27 cellular contexts compared by ENCODE assay signal in genomic region chr20:58519940-58520712, GRCh38. TPM values are rescaled to one million over a fixed set of nuclear protein-coding genes. Genes with fewer than 3 reads are reported as not detected.
"Had no signal": no experiment of that assay in that cellular context is flagged by ENCODE, and none has a peak within 500 bp of the region (broad histone marks: within the 10 kb centered on the region; RNA-seq: fewer than 3 reads in every experiment).

No MANE protein-coding gene starts in this region.

- H3K4me3 ChIP-seq: body of pancreas, tibial artery had no signal

- H3K27ac Mint-ChIP-seq: activated CD4-positive, alpha-beta T cell treated with anti-CD3 and anti-CD28 coated beads, Interleukin-2, amount 10 ng/mL, durations not matched to agents 24 days and 14 days; activated CD8-positive, alpha-beta memory T cell treated with anti-CD3 and anti-CD28 coated beads, Interleukin-2, amount 10 ng/mL, durations not matched to agents 7 days and 5 days; activated CD8-positive, alpha-beta T cell treated with anti-CD3 and anti-CD28 coated beads for 36 hours; activated naive CD8-positive, alpha-beta T cell treated with anti-CD3 and anti-CD28 coated beads, Interleukin-2, amount 50 U/mL, for 24 hours; naive B cell; stimulated activated naive CD8-positive, alpha-beta T cell treated with anti-CD3 and anti-CD28 coated beads, Interleukin-15, amount 100 ng/mL, for 72 hours; T-cell; T-helper 2 cell treated with Interferon-gamma antibody and Interleukin-4, amounts not matched to agents 5 μg/mL and 100 μg/mL, for 36 hours had no signal

- H3K36me3 Mint-ChIP-seq: activated CD8-positive, alpha-beta memory T cell treated with anti-CD3 and anti-CD28 coated beads, Interleukin-2, amount 10 ng/mL, durations not matched to agents 7 days and 5 days; naive B cell; T-cell had no signal

- FAIRE-seq: endometrium, islet of Langerhans had no signal

- H3K4me1 Mint-ChIP-seq: activated CD4-positive, alpha-beta T cell treated with anti-CD3 and anti-CD28 coated beads, Interleukin-2, amount 10 ng/mL, durations not matched to agents 24 days and 14 days; activated CD8-positive, alpha-beta memory T cell treated with anti-CD3 and anti-CD28 coated beads, Interleukin-2, amount 10 ng/mL, durations not matched to agents 7 days and 5 days; stimulated activated naive CD8-positive, alpha-beta T cell treated with anti-CD3 and anti-CD28 coated beads, Interleukin-15, amount 100 ng/mL, for 72 hours; T-cell had no signal

- DNase-seq: activated CD4-positive, alpha-beta T cell treated with anti-CD3 and anti-CD28 coated beads, Interleukin-2, amount 10 ng/mL, durations not matched to agents 24 days and 14 days; activated CD8-positive, alpha-beta memory T cell treated with anti-CD3 and anti-CD28 coated beads, Interleukin-2, amount 10 ng/mL, durations not matched to agents 7 days and 5 days; activated CD8-positive, alpha-beta T cell treated with anti-CD3 and anti-CD28 coated beads for 36 hours; activated gamma-delta T cell; activated naive CD4-positive, alpha-beta T cell treated with anti-CD3 and anti-CD28 coated beads, Interleukin-2, amount 50 U/mL, for 16 hours; activated naive CD8-positive, alpha-beta T cell treated with anti-CD3 and anti-CD28 coated beads, Interleukin-2, amount 50 U/mL, for 24 hours; activated T-cell treated with anti-CD3 and anti-CD28 coated beads for 4 hours; anterior cingulate cortex; body of pancreas; effector CD4-positive, alpha-beta T cell; foreskin melanocyte; hypothalamus; left cardiac atrium; mesendoderm; naive B cell; nucleus accumbens; posterior cingulate gyrus; right cardiac atrium; stimulated activated CD4-positive, alpha-beta T cell treated with anti-CD3 and anti-CD28 coated beads, Interleukin-12 subunit alpha, Interleukin-12 subunit beta, amount 100 ng/mL, for 4 hours; stimulated activated CD4-positive, alpha-beta T cell treated with anti-CD3 and anti-CD28 coated beads, Interleukin-4, amount 100 ng/mL, for 4 hours; stimulated activated naive CD8-positive, alpha-beta T cell treated with anti-CD3 and anti-CD28 coated beads, Interleukin-15, amount 100 ng/mL, for 72 hours; T-cell; tibial artery had no signal

- H3K4me3 Mint-ChIP-seq: activated CD4-positive, alpha-beta T cell treated with anti-CD3 and anti-CD28 coated beads, Interleukin-2, amount 10 ng/mL, durations not matched to agents 24 days and 14 days; activated CD8-positive, alpha-beta memory T cell treated with anti-CD3 and anti-CD28 coated beads, Interleukin-2, amount 10 ng/mL, durations not matched to agents 7 days and 5 days; activated CD8-positive, alpha-beta T cell treated with anti-CD3 and anti-CD28 coated beads for 36 hours; activated naive CD8-positive, alpha-beta T cell treated with anti-CD3 and anti-CD28 coated beads, Interleukin-2, amount 50 U/mL, for 24 hours; naive B cell; stimulated activated naive CD8-positive, alpha-beta T cell treated with anti-CD3 and anti-CD28 coated beads, Interleukin-15, amount 100 ng/mL, for 72 hours; T-cell; T-helper 2 cell treated with Interferon-gamma antibody and Interleukin-4, amounts not matched to agents 5 μg/mL and 100 μg/mL, for 36 hours had no signal

- H3K9me3 Mint-ChIP-seq: activated CD4-positive, alpha-beta T cell treated with anti-CD3 and anti-CD28 coated beads, Interleukin-2, amount 10 ng/mL, durations not matched to agents 24 days and 14 days; activated CD8-positive, alpha-beta T cell treated with anti-CD3 and anti-CD28 coated beads for 36 hours; activated naive CD8-positive, alpha-beta T cell treated with anti-CD3 and anti-CD28 coated beads, Interleukin-2, amount 50 U/mL, for 24 hours; stimulated activated naive CD8-positive, alpha-beta T cell treated with anti-CD3 and anti-CD28 coated beads, Interleukin-15, amount 100 ng/mL, for 72 hours; T-cell; T-helper 2 cell treated with Interferon-gamma antibody and Interleukin-4, amounts not matched to agents 5 μg/mL and 100 μg/mL, for 36 hours had no signal

- ATAC-seq: activated CD4-positive, CD25-positive, alpha-beta regulatory T cell treated with anti-CD3 and anti-CD28 coated beads, Interleukin-2, amount 50 U/mL, for 24 hours; activated CD8-positive, alpha-beta memory T cell treated with anti-CD3 and anti-CD28 coated beads, Interleukin-2, amount 10 ng/mL, durations not matched to agents 7 days and 5 days; activated CD8-positive, alpha-beta T cell treated with anti-CD3 and anti-CD28 coated beads for 36 hours; activated naive CD8-positive, alpha-beta T cell treated with anti-CD3 and anti-CD28 coated beads, Interleukin-2, amount 50 U/mL, for 24 hours; body of pancreas; left cardiac atrium; right cardiac atrium; stimulated activated naive CD8-positive, alpha-beta T cell treated with anti-CD3 and anti-CD28 coated beads, Interleukin-15, amount 100 ng/mL, for 72 hours; T-cell had no signal

RNA-seq across cellular contexts. Expression of gene APCDD1L, which starts 4.9 kb away (rescaled TPM):
- total RNA-seq: activated CD4-positive, alpha-beta T cell treated with anti-CD3 and anti-CD28 coated beads, Interleukin-2, amount 10 ng/mL, durations not matched to agents 24 days and 14 days; activated CD8-positive, alpha-beta memory T cell treated with anti-CD3 and anti-CD28 coated beads, Interleukin-2, amount 10 ng/mL, durations not matched to agents 7 days and 5 days; activated CD8-positive, alpha-beta T cell treated with anti-CD3 and anti-CD28 coated beads for 36 hours; T-cell had no signal
